ENCODE assay signal across 21 cellular contexts in the genomic region with DNA sequence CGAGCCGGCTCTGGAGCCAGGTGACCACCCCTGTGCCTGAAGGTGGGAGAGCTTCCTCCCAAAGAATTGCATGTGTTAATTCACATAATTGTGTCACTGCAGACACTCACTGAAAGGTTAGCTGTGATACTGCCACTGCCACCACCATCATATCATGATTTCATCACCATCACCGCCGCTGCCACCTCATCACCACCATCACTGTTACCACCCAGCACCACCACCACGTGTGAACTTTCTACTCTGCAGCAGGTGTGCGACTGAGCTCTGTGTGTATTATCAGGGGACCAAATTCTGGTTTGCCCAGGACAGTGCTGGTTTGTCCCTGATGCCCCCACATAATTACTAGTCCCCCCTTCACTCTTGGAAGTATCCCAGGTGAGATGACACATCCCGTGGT. TPM values are rescaled to one million over a fixed set of nuclear protein-coding genes. Genes with fewer than 3 reads are reported as not detected.
DNase-seq lines count a peak whose midpoint lies in the region; ATAC-seq and TF ChIP-seq lines count a peak whose summit lies in the region.
"Had no signal": no experiment of that assay in that cellular context is flagged by ENCODE, and none has a peak within 500 bp of the region (broad histone marks: within the 10 kb centered on the region; RNA-seq: fewer than 3 reads in every experiment).

No MANE protein-coding gene starts in this region.

- no peaks in the 10 kb centered on the region for H3K36me3 Mint-ChIP-seq in activated T-cell treated with anti-CD3 and anti-CD28 coated beads, Interleukin-2, amount 50 U/mL, for 4 hours (ENCODE audit: insufficient read depth)
- H3K36me3 Mint-ChIP-seq in activated T-cell treated with anti-CD3 and anti-CD28 coated beads, Interleukin-2, amount 50 U/mL, for 24 hours (ENCODE audit: low read depth): no peaks in the 10 kb centered on the region
- peaks cover 36% of the 10 kb centered on the region for H3K36me3 Mint-ChIP-seq in HFFc6 (ENCODE audit: low read depth)
- no peaks in the 10 kb centered on the region for H3K36me3 Mint-ChIP-seq in effector memory CD8-positive, alpha-beta T cell (ENCODE audit: insufficient read depth)
- H3K36me3 Mint-ChIP-seq in stimulated activated effector memory CD8-positive, alpha-beta T cell treated with anti-CD3 and anti-CD28 coated beads, Interleukin-12 subunit alpha, Interleukin-12 subunit beta, amount 100 ng/mL, for 72 hours: no peaks in the 10 kb centered on the region
- H3K36me3 Mint-ChIP-seq: activated naive CD4-positive, alpha-beta T cell treated with anti-CD3 and anti-CD28 coated beads, Interleukin-2, amount 50 U/mL, for 24 hours had no signal

- H3K4me3 ChIP-seq in hepatocyte: no peak overlapping the region
- H3K4me3 ChIP-seq: Peyer's patch, sigmoid colon, uterus had no signal

- H3K4me3 Mint-ChIP-seq in activated T-cell treated with anti-CD3 and anti-CD28 coated beads, Interleukin-2, amount 50 U/mL, for 4 hours: no peak overlapping the region
- H3K4me3 Mint-ChIP-seq in activated T-cell treated with anti-CD3 and anti-CD28 coated beads, Interleukin-2, amount 50 U/mL, for 24 hours: no peak overlapping the region
- peak overlapping the region; percentile 3; the same call in 1 of the 2 replicates for H3K4me3 Mint-ChIP-seq in HFFc6
- no peak overlapping the region for H3K4me3 Mint-ChIP-seq in effector memory CD8-positive, alpha-beta T cell
- no peak overlapping the region for H3K4me3 Mint-ChIP-seq in stimulated activated effector memory CD8-positive, alpha-beta T cell treated with anti-CD3 and anti-CD28 coated beads, Interleukin-12 subunit alpha, Interleukin-12 subunit beta, amount 100 ng/mL, for 72 hours
- H3K4me3 Mint-ChIP-seq: activated naive CD4-positive, alpha-beta T cell treated with anti-CD3 and anti-CD28 coated beads, Interleukin-2, amount 50 U/mL, for 24 hours had no signal

- ATAC-seq in activated T-cell treated with anti-CD3 and anti-CD28 coated beads, Interleukin-2, amount 50 U/mL, for 4 hours: peak; percentile 59 to 75
- ATAC-seq in effector memory CD8-positive, alpha-beta T cell (replicated peaks): peak; percentile 63
- peak; percentile 70 for ATAC-seq in stimulated activated effector memory CD8-positive, alpha-beta T cell treated with anti-CD3 and anti-CD28 coated beads, Interleukin-12 subunit alpha, Interleukin-12 subunit beta, amount 100 ng/mL, for 72 hours
- no peak for ATAC-seq in GM21381 (IDR thresholded peaks at IDR 0.05; ENCODE audit: unreplicated experiment)

- no peaks in the 10 kb centered on the region for H3K9me3 ChIP-seq in hepatocyte (ENCODE audit: low read depth)
- H3K9me3 ChIP-seq: Peyer's patch, sigmoid colon, SK-N-SH, uterus had no signal

- 82% methylated on average over 7 of the region's 7 CpGs for WGBS in hepatocyte (ENCODE audit: low lambda C conversion rate, missing lambda C conversion rate)

- no peak overlapping the region for H2AFZ ChIP-seq in hepatocyte

- H3K4me2 ChIP-seq in hepatocyte: no peak overlapping the region
- H3K4me2 ChIP-seq: SK-N-SH had no signal

- peaks cover 1% of the 10 kb centered on the region for H3K4me1 Mint-ChIP-seq in activated T-cell treated with anti-CD3 and anti-CD28 coated beads, Interleukin-2, amount 50 U/mL, for 4 hours (ENCODE audit: low read depth)
- peaks cover 10% of the 10 kb centered on the region for H3K4me1 Mint-ChIP-seq in activated T-cell treated with anti-CD3 and anti-CD28 coated beads, Interleukin-2, amount 50 U/mL, for 24 hours (ENCODE audit: low read depth)
- H3K4me1 Mint-ChIP-seq in HFFc6 (ENCODE audit: low read depth): peaks cover 52% of the 10 kb centered on the region
- H3K4me1 Mint-ChIP-seq in effector memory CD8-positive, alpha-beta T cell (ENCODE audit: low read depth in 2 of 2): peaks cover 0 to 9% of the 10 kb centered on the region in 2 donors
- peaks cover 13% of the 10 kb centered on the region for H3K4me1 Mint-ChIP-seq in stimulated activated effector memory CD8-positive, alpha-beta T cell treated with anti-CD3 and anti-CD28 coated beads, Interleukin-12 subunit alpha, Interleukin-12 subunit beta, amount 100 ng/mL, for 72 hours

- peaks cover 63% of the 10 kb centered on the region for H3K79me2 ChIP-seq in hepatocyte

- peaks cover 18% of the 10 kb centered on the region for H3K4me1 ChIP-seq in hepatocyte (ENCODE audit: insufficient read depth)

- no peak for DNase-seq in activated T-cell treated with anti-CD3 and anti-CD28 coated beads, Interleukin-2, amount 50 U/mL, for 4 hours
- DNase-seq in activated T-cell treated with anti-CD3 and anti-CD28 coated beads, Interleukin-2, amount 50 U/mL, for 24 hours: no peak
- DNase-seq in HFFc6 (no peak), amniotic stem cell (lab: John Stamatoyannopoulos, UW) (no peak), hepatocyte (ENCODE audit: low spot score) (no peak)
- no peak for DNase-seq in effector memory CD8-positive, alpha-beta T cell
- no peak for DNase-seq in stimulated activated effector memory CD8-positive, alpha-beta T cell treated with anti-CD3 and anti-CD28 coated beads, Interleukin-12 subunit alpha, Interleukin-12 subunit beta, amount 100 ng/mL, for 72 hours (ENCODE audit: low spot score in 2 of 2)
- DNase-seq: hippocampal formation; kidney glomerular epithelial cell; NCI-H1105 treated with DMSO at 0.1 percent for 48 hours; NCI-H2171; NCI-H774; occipital lobe; Peyer's patch; SK-N-SH; stimulated activated naive CD4-positive, alpha-beta T cell treated with Interleukin-2 at 50 U/mL for 16 hours had no signal

- no peaks in the 10 kb centered on the region for H3K9me3 Mint-ChIP-seq in activated T-cell treated with anti-CD3 and anti-CD28 coated beads, Interleukin-2, amount 50 U/mL, for 4 hours
- no peaks in the 10 kb centered on the region for H3K9me3 Mint-ChIP-seq in activated T-cell treated with anti-CD3 and anti-CD28 coated beads, Interleukin-2, amount 50 U/mL, for 24 hours
- H3K9me3 Mint-ChIP-seq in HFFc6: peaks cover 4% of the 10 kb centered on the region
- H3K9me3 Mint-ChIP-seq in effector memory CD8-positive, alpha-beta T cell: no peaks in the 10 kb centered on the region
- no peaks in the 10 kb centered on the region for H3K9me3 Mint-ChIP-seq in stimulated activated effector memory CD8-positive, alpha-beta T cell treated with anti-CD3 and anti-CD28 coated beads, Interleukin-12 subunit alpha, Interleukin-12 subunit beta, amount 100 ng/mL, for 72 hours
- H3K9me3 Mint-ChIP-seq: activated naive CD4-positive, alpha-beta T cell treated with anti-CD3 and anti-CD28 coated beads, Interleukin-2, amount 50 U/mL, for 24 hours had no signal

- peaks cover 31% of the 10 kb centered on the region for H4K20me1 ChIP-seq in hepatocyte (ENCODE audit: insufficient read depth, poor library complexity, severe bottlenecking)

- no peak overlapping the region for H3K27ac Mint-ChIP-seq in activated T-cell treated with anti-CD3 and anti-CD28 coated beads, Interleukin-2, amount 50 U/mL, for 24 hours
- peak overlapping the region; percentile 64 for H3K27ac Mint-ChIP-seq in HFFc6
- H3K27ac Mint-ChIP-seq in effector memory CD8-positive, alpha-beta T cell: no peak overlapping the region
- H3K27ac Mint-ChIP-seq in stimulated activated effector memory CD8-positive, alpha-beta T cell treated with anti-CD3 and anti-CD28 coated beads, Interleukin-12 subunit alpha, Interleukin-12 subunit beta, amount 100 ng/mL, for 72 hours: no peak overlapping the region
- H3K27ac Mint-ChIP-seq: activated naive CD4-positive, alpha-beta T cell treated with anti-CD3 and anti-CD28 coated beads, Interleukin-2, amount 50 U/mL, for 24 hours had no signal

- no peak overlapping the region for H3K27ac ChIP-seq in hepatocyte
- H3K27ac ChIP-seq: Peyer's patch had no signal

- H3K36me3 ChIP-seq in hepatocyte (replicated peaks; ENCODE audit: insufficient read depth, low read depth): no peaks in the 10 kb centered on the region
- H3K36me3 ChIP-seq: uterus had no signal

- TF ChIP-seq CTCF in HFFc6 (IDR thresholded peaks at IDR 0.05) (no peak), hepatocyte (IDR thresholded peaks at IDR 0.05; ENCODE audit: poor library complexity) (no peak)

- H3K9me2 ChIP-seq in hepatocyte (replicated peaks; ENCODE audit: insufficient read depth): no peaks in the 10 kb centered on the region
- H3K9me2 ChIP-seq: SK-N-SH had no signal

- no peaks in the 10 kb centered on the region for H3K27me3 ChIP-seq in hepatocyte
- H3K27me3 ChIP-seq: Peyer's patch, sigmoid colon, uterus had no signal

- H3K27me3 Mint-ChIP-seq in activated T-cell treated with anti-CD3 and anti-CD28 coated beads, Interleukin-2, amount 50 U/mL, for 4 hours (ENCODE audit: low read depth): peaks cover 4% of the 10 kb centered on the region
- no peaks in the 10 kb centered on the region for H3K27me3 Mint-ChIP-seq in activated T-cell treated with anti-CD3 and anti-CD28 coated beads, Interleukin-2, amount 50 U/mL, for 24 hours
- H3K27me3 Mint-ChIP-seq in HFFc6 (ENCODE audit: insufficient read depth): peaks cover 16% of the 10 kb centered on the region
- no peaks in the 10 kb centered on the region for H3K27me3 Mint-ChIP-seq in effector memory CD8-positive, alpha-beta T cell
- H3K27me3 Mint-ChIP-seq: activated naive CD4-positive, alpha-beta T cell treated with anti-CD3 and anti-CD28 coated beads, Interleukin-2, amount 50 U/mL, for 24 hours had no signal

RNA-seq across cellular contexts. Expression of a gene that starts 15.2 kb away (rescaled TPM):
- 1 to 10 TPM; 1.5 to 4.3 (median 2.9) TPM for total RNA-seq in activated T-cell treated with anti-CD3 and anti-CD28 coated beads, Interleukin-2, amount 50 U/mL, for 4 hours
- total RNA-seq in HFFc6 (2021; fragmentation: NEBNext Ultra II Directional; extraction: Animal tissue kit (Norgen Biotek cat#: 25700)): 100 to 1,000 TPM; 126 to 148 (median 130) TPM
- total RNA-seq in hepatocyte: 73.2 and 77.3 TPM in 2 replicates
- polyA plus RNA-seq in hepatocyte: 112 and 124 TPM in 2 replicates

RNA-seq across cellular contexts. Expression of a gene that starts 17.4 kb away (rescaled TPM):
- 1 to 10 TPM; 2.2 to 5.5 (median 3.4) TPM for total RNA-seq in activated T-cell treated with anti-CD3 and anti-CD28 coated beads, Interleukin-2, amount 50 U/mL, for 4 hours
- total RNA-seq in HFFc6 (2021; fragmentation: NEBNext Ultra II Directional; extraction: Animal tissue kit (Norgen Biotek cat#: 25700)): not detected
- total RNA-seq in hepatocyte: not detected in 2 replicates
- polyA plus RNA-seq in hepatocyte: 0.21 and 0.26 TPM in 2 replicates
- total RNA-seq: cardiac septum, occipital lobe, Peyer's patch, sigmoid colon, uterus had no signal
- polyA plus RNA-seq: SK-N-SH had no signal

RNA-seq across cellular contexts. Expression of a gene that starts 29.3 kb away (rescaled TPM):
- 10 to 100 TPM in 1 of 3 donors, 1 to 10 TPM in 2; 5.5 to 10.3 (median 6.7) TPM for total RNA-seq in activated T-cell treated with anti-CD3 and anti-CD28 coated beads, Interleukin-2, amount 50 U/mL, for 4 hours
- total RNA-seq in HFFc6 (2021; fragmentation: NEBNext Ultra II Directional; extraction: Animal tissue kit (Norgen Biotek cat#: 25700)): not detected
- total RNA-seq in hepatocyte: not detected in 2 replicates
- 0.44 TPM in 1 of 2 replicates, not detected in the other for polyA plus RNA-seq in hepatocyte
- total RNA-seq: cardiac septum, occipital lobe, Peyer's patch, sigmoid colon, uterus had no signal
- polyA plus RNA-seq: SK-N-SH had no signal

Comparison
In these comparisons a context has a peak if more than half of its experiments do, and no peak if none do; other contexts are left out.
1. RNA of a gene that starts 15.2 kb away (total RNA-seq): 126 to 148 TPM in HFFc6 and 73.2 to 77.3 TPM in hepatocyte; 1.5 to 4.3 TPM in activated T-cell treated with anti-CD3 and anti-CD28 coated beads, Interleukin-2, amount 50 U/mL, for 4 hours; every median in the first group is over 10 times any median in the second.